Comparison of ENCODE assay signal across 33 cellular contexts in the genomic region with DNA sequence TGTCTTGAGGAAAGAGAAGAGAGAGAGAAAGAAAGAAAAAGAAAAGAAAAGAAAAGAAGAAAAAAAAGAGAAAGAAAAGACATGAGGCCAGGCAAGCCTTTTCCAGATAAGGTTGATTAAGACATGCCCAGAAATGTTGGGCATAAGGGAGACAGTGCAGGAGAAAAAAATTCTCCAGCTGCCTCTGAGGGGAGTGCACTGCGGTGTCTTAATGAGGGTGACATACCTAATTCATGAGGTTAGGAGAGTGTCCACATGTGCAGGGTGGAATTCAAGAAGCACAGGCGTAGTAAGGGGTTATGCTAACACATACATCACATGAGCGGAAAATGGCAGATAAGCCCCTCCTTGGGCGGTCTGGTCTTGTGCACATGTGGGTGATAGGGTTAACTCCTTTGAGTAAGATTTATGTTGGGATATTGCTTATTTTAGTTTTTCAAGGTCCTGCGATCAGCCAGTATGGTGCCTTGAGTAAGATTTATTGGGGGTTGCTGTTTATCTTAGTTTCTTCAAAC.
"Had no signal": no experiment of that assay in that cellular context is flagged by ENCODE, and none has a peak within 500 bp of the region (broad histone marks: within the 10 kb centered on the region; RNA-seq: fewer than 3 reads in every experiment).

No MANE protein-coding gene starts in this region.

- H3K4me3 ChIP-seq: ascending aorta, breast epithelium, cardiac muscle cell, colonic mucosa, esophagus squamous epithelium, gastroesophageal sphincter had no signal

- H3K4me1 Mint-ChIP-seq: activated CD8-positive, alpha-beta memory T cell treated with anti-CD3 and anti-CD28 coated beads, Interleukin-2, amount 10 ng/mL, durations not matched to agents 7 days and 5 days; brain had no signal

- H3K9me3 ChIP-seq: ascending aorta, breast epithelium, colonic mucosa, esophagus squamous epithelium, gastroesophageal sphincter had no signal

- H3K9me3 Mint-ChIP-seq: activated CD4-positive, alpha-beta memory T cell treated with anti-CD3 and anti-CD28 coated beads for 36 hours; activated CD4-positive, alpha-beta T cell treated with anti-CD3 and anti-CD28 coated beads, Interleukin-2, amount 10 ng/mL, durations not matched to agents 24 days and 14 days; activated naive CD4-positive, alpha-beta T cell treated with anti-CD3 and anti-CD28 coated beads for 36 hours; activated naive CD4-positive, alpha-beta T cell treated with anti-CD3 and anti-CD28 coated beads, Interleukin-2, amount 50 U/mL, for 24 hours; activated naive CD8-positive, alpha-beta T cell treated with anti-CD3 and anti-CD28 coated beads for 36 hours; activated naive CD8-positive, alpha-beta T cell treated with anti-CD3 and anti-CD28 coated beads, Interleukin-2, amount 50 U/mL, for 24 hours; activated T-helper 1 cell treated with anti-CD3 and anti-CD28 coated beads, Interleukin-12 subunit alpha, Interleukin-12 subunit beta, Interleukin-2, Interleukin-4 antibody, amounts not matched to agents 30 ng/mL and 10 ng/mL and 1 ng/mL, durations not matched to agents 14 hours and 24 hours and 36 hours; activated T-helper 2 cell treated with anti-CD3 and anti-CD28 coated beads, Interferon-gamma antibody, Interleukin-2, Interleukin-4, amounts not matched to agents 10 μg/mL and 5 μg/mL and 100 μg/mL, durations not matched to agents 14 hours and 24 hours and 36 hours; T-helper 2 cell treated with Interferon-gamma antibody and Interleukin-4, amounts not matched to agents 5 μg/mL and 100 μg/mL, for 36 hours had no signal

- H3K27ac ChIP-seq: ascending aorta, breast epithelium, cardiac muscle cell, colonic mucosa, epithelial cell of prostate, esophagus squamous epithelium, gastroesophageal sphincter had no signal

- DNase-seq: activated CD4-positive, alpha-beta memory T cell treated with anti-CD3 and anti-CD28 coated beads for 36 hours; activated CD4-positive, alpha-beta T cell treated with anti-CD3 and anti-CD28 coated beads for 36 hours; activated CD4-positive, alpha-beta T cell treated with anti-CD3 and anti-CD28 coated beads, Interleukin-2, amount 10 ng/mL, durations not matched to agents 24 days and 14 days; activated CD4-positive, CD25-positive, alpha-beta regulatory T cell; activated CD4-positive, CD25-positive, alpha-beta regulatory T cell treated with anti-CD3 and anti-CD28 coated beads, Interleukin-2, amount 50 U/mL, for 72 hours; activated CD8-positive, alpha-beta memory T cell treated with anti-CD3 and anti-CD28 coated beads, Interleukin-2, amount 10 ng/mL, durations not matched to agents 7 days and 5 days; activated CD8-positive, alpha-beta memory T cell treated with anti-CD3 and anti-CD28 coated beads, Interleukin-2, amount 50 U/mL, for 4 hours; activated CD8-positive, alpha-beta T cell treated with anti-CD3 and anti-CD28 coated beads, Interleukin-2, amount 10 ng/mL, durations not matched to agents 7 days and 5 days; activated effector memory CD4-positive, alpha-beta T cell treated with anti-CD3 and anti-CD28 coated beads, Interleukin-2, amount 50 U/mL, for 16 hours; activated naive CD4-positive, alpha-beta T cell treated with anti-CD3 and anti-CD28 coated beads for 36 hours; activated naive CD8-positive, alpha-beta T cell treated with anti-CD3 and anti-CD28 coated beads for 36 hours; activated naive CD8-positive, alpha-beta T cell treated with anti-CD3 and anti-CD28 coated beads, Interleukin-2, amount 50 U/mL, for 24 hours; activated T-cell treated with anti-CD3 and anti-CD28 coated beads, Interleukin-2, amount 50 U/mL, for 1 hour; activated T-cell treated with anti-CD3 and anti-CD28 coated beads, Interleukin-2, amount 50 U/mL, for 48 hours; central memory CD4-positive, alpha-beta T cell; cerebellar nuclear complex; colonic mucosa; effector CD8-positive, alpha-beta T cell; esophagus squamous epithelium; foreskin melanocyte; SW 1271; T-helper 1 cell; T-helper 17 cell had no signal

- H3K27me3 Mint-ChIP-seq: activated CD4-positive, alpha-beta memory T cell treated with anti-CD3 and anti-CD28 coated beads for 36 hours; activated CD4-positive, alpha-beta T cell treated with anti-CD3 and anti-CD28 coated beads for 36 hours; activated CD4-positive, alpha-beta T cell treated with anti-CD3 and anti-CD28 coated beads, Interleukin-2, amount 10 ng/mL, durations not matched to agents 24 days and 14 days; activated CD8-positive, alpha-beta memory T cell treated with anti-CD3 and anti-CD28 coated beads, Interleukin-2, amount 10 ng/mL, durations not matched to agents 7 days and 5 days; activated naive CD4-positive, alpha-beta T cell treated with anti-CD3 and anti-CD28 coated beads, Interleukin-2, amount 50 U/mL, for 24 hours; activated naive CD8-positive, alpha-beta T cell treated with anti-CD3 and anti-CD28 coated beads for 36 hours; activated naive CD8-positive, alpha-beta T cell treated with anti-CD3 and anti-CD28 coated beads, Interleukin-2, amount 50 U/mL, for 24 hours; brain; T-helper 17 cell had no signal

- H3K4me1 ChIP-seq: ascending aorta, breast epithelium, colonic mucosa, esophagus squamous epithelium, gastroesophageal sphincter had no signal

- H3K27me3 ChIP-seq: ascending aorta, breast epithelium, cardiac muscle cell, colonic mucosa, esophagus squamous epithelium, gastroesophageal sphincter had no signal

- H3K36me3 ChIP-seq: ascending aorta, breast epithelium, cardiac muscle cell, colonic mucosa, esophagus squamous epithelium, gastroesophageal sphincter had no signal

- H3K36me3 Mint-ChIP-seq: activated CD4-positive, alpha-beta memory T cell treated with anti-CD3 and anti-CD28 coated beads for 36 hours; activated CD8-positive, alpha-beta memory T cell treated with anti-CD3 and anti-CD28 coated beads, Interleukin-2, amount 10 ng/mL, durations not matched to agents 7 days and 5 days; activated naive CD8-positive, alpha-beta T cell treated with anti-CD3 and anti-CD28 coated beads for 36 hours; brain had no signal

- H3K27ac Mint-ChIP-seq: activated CD4-positive, alpha-beta memory T cell treated with anti-CD3 and anti-CD28 coated beads for 36 hours; activated CD4-positive, alpha-beta T cell treated with anti-CD3 and anti-CD28 coated beads for 36 hours; activated CD4-positive, alpha-beta T cell treated with anti-CD3 and anti-CD28 coated beads, Interleukin-2, amount 10 ng/mL, durations not matched to agents 24 days and 14 days; activated CD8-positive, alpha-beta memory T cell treated with anti-CD3 and anti-CD28 coated beads, Interleukin-2, amount 10 ng/mL, durations not matched to agents 7 days and 5 days; activated CD8-positive, alpha-beta T cell treated with anti-CD3 and anti-CD28 coated beads, Interleukin-2, amount 10 ng/mL, durations not matched to agents 7 days and 5 days; activated naive CD4-positive, alpha-beta T cell treated with anti-CD3 and anti-CD28 coated beads for 36 hours; activated naive CD4-positive, alpha-beta T cell treated with anti-CD3 and anti-CD28 coated beads, Interleukin-2, amount 50 U/mL, for 24 hours; activated naive CD8-positive, alpha-beta T cell treated with anti-CD3 and anti-CD28 coated beads for 36 hours; activated naive CD8-positive, alpha-beta T cell treated with anti-CD3 and anti-CD28 coated beads, Interleukin-2, amount 50 U/mL, for 24 hours; activated T-helper 1 cell treated with anti-CD3 and anti-CD28 coated beads, Interleukin-12 subunit alpha, Interleukin-12 subunit beta, Interleukin-2, Interleukin-4 antibody, amounts not matched to agents 30 ng/mL and 10 ng/mL and 1 ng/mL, durations not matched to agents 14 hours and 24 hours and 36 hours; activated T-helper 2 cell treated with anti-CD3 and anti-CD28 coated beads, Interferon-gamma antibody, Interleukin-2, Interleukin-4, amounts not matched to agents 10 μg/mL and 5 μg/mL and 100 μg/mL, durations not matched to agents 14 hours and 24 hours and 36 hours; T-helper 17 cell; T-helper 2 cell treated with Interferon-gamma antibody and Interleukin-4, amounts not matched to agents 5 μg/mL and 100 μg/mL, for 36 hours had no signal

- H3K4me3 Mint-ChIP-seq: activated CD4-positive, alpha-beta memory T cell treated with anti-CD3 and anti-CD28 coated beads for 36 hours; activated CD4-positive, alpha-beta T cell treated with anti-CD3 and anti-CD28 coated beads for 36 hours; activated CD4-positive, alpha-beta T cell treated with anti-CD3 and anti-CD28 coated beads, Interleukin-2, amount 10 ng/mL, durations not matched to agents 24 days and 14 days; activated CD8-positive, alpha-beta memory T cell treated with anti-CD3 and anti-CD28 coated beads, Interleukin-2, amount 10 ng/mL, durations not matched to agents 7 days and 5 days; activated CD8-positive, alpha-beta T cell treated with anti-CD3 and anti-CD28 coated beads, Interleukin-2, amount 10 ng/mL, durations not matched to agents 7 days and 5 days; activated naive CD4-positive, alpha-beta T cell treated with anti-CD3 and anti-CD28 coated beads for 36 hours; activated naive CD4-positive, alpha-beta T cell treated with anti-CD3 and anti-CD28 coated beads, Interleukin-2, amount 50 U/mL, for 24 hours; activated naive CD8-positive, alpha-beta T cell treated with anti-CD3 and anti-CD28 coated beads for 36 hours; activated naive CD8-positive, alpha-beta T cell treated with anti-CD3 and anti-CD28 coated beads, Interleukin-2, amount 50 U/mL, for 24 hours; activated T-helper 1 cell treated with anti-CD3 and anti-CD28 coated beads, Interleukin-12 subunit alpha, Interleukin-12 subunit beta, Interleukin-2, Interleukin-4 antibody, amounts not matched to agents 30 ng/mL and 10 ng/mL and 1 ng/mL, durations not matched to agents 14 hours and 24 hours and 36 hours; brain; T-helper 17 cell; T-helper 2 cell treated with Interferon-gamma antibody and Interleukin-4, amounts not matched to agents 5 μg/mL and 100 μg/mL, for 36 hours had no signal
